ENCODE assay signal across 8 cellular contexts in genomic region chr20:38806855-38807655, GRCh38. TPM values are rescaled to one million over a fixed set of nuclear protein-coding genes. Genes with fewer than 3 reads are reported as not detected.
A peak's percentile ranks its signal among the peaks of the same experiment; 100 is the strongest.
DNase-seq lines count a peak whose midpoint lies in the region; TF ChIP-seq lines count a peak whose summit lies in the region.

No MANE protein-coding gene starts in this region.

- H3K36me3 Mint-ChIP-seq in osteocyte (ENCODE audit: unreplicated experiment): no peaks in the 10 kb centered on the region

- intact Hi-C loops in posterior vena cava (cut with DNase I): no loop called here

- H3K4me1 Mint-ChIP-seq in osteocyte (ENCODE audit: unreplicated experiment): peaks cover 5% of the 10 kb centered on the region

- TF ChIP-seq CTCF in WERI-Rb-1 (IDR thresholded peaks at IDR 0.05; ENCODE audit: low read depth, low read length): no peak
- TF ChIP-seq CTCF in osteocyte (IDR thresholded peaks at IDR 0.05): no peak

- H3K27ac ChIP-seq in WERI-Rb-1: no peak overlapping the region

- DNase-seq in stimulated activated CD4-positive, alpha-beta T cell treated with anti-CD3 and anti-CD28 coated beads, Interleukin-12 subunit alpha, Interleukin-12 subunit beta, amount 100 ng/mL, for 4 hours: peak; percentile 28
- no peak for DNase-seq in stimulated activated CD4-positive, alpha-beta T cell treated with anti-CD3 and anti-CD28 coated beads, Interleukin-2, amount 100 ng/mL, for 48 hours
- peak; percentile 38 for DNase-seq in WERI-Rb-1
- DNase-seq in effector CD8-positive, alpha-beta T cell (lab: John Stamatoyannopoulos, UW): peak; percentile 4
- DNase-seq in osteocyte (ENCODE audit: extremely low spot score, unreplicated experiment): no peak
- DNase-seq in DMS114 treated with DMSO at 0.1 percent for 48 hours (lab: John Stamatoyannopoulos, UW; ENCODE audit: unreplicated experiment): no peak
- DNase-seq in posterior vena cava (ENCODE audit: low spot score): no peak
- DNase-seq in AG08396 (ENCODE audit: low spot score): no peak

- peak overlapping the region; percentile 35 for H3K4me3 Mint-ChIP-seq in osteocyte (ENCODE audit: unreplicated experiment)

- H3K27me3 Mint-ChIP-seq in osteocyte (ENCODE audit: unreplicated experiment): peaks cover 46% of the 10 kb centered on the region

- no peaks in the 10 kb centered on the region for H3K9me3 ChIP-seq in WERI-Rb-1 (ENCODE audit: severe bottlenecking)

- peaks cover 7% of the 10 kb centered on the region for H3K27me3 ChIP-seq in WERI-Rb-1 (ENCODE audit: insufficient read depth, low read depth, severe bottlenecking)

- H3K27ac Mint-ChIP-seq in osteocyte (ENCODE audit: unreplicated experiment): no peak overlapping the region

- peak overlapping the region; percentile 72 for H3K4me3 ChIP-seq in WERI-Rb-1 (ENCODE audit: low read depth, low read length)

- no peaks in the 10 kb centered on the region for H3K9me3 Mint-ChIP-seq in osteocyte (ENCODE audit: unreplicated experiment)

- H3K36me3 ChIP-seq in WERI-Rb-1: no peaks in the 10 kb centered on the region

RNA-seq across cellular contexts. Expression of gene PPP1R16B, which starts 1.6 kb away (rescaled TPM):
- total RNA-seq in osteocyte: not detected in 2 replicates
- total RNA-seq in posterior vena cava: 10 to 100 TPM in 1 of 2 donors, 1 to 10 TPM in 1; 8.5 to 11.7 TPM

RNA-seq across cellular contexts. Expression of gene ACTR5, which starts 58.8 kb away (rescaled TPM):
- total RNA-seq in osteocyte (4.7 and 5.8 TPM in 2 replicates), posterior vena cava (1 to 10 TPM; 5.1 to 5.8 TPM)

Comparison
In these comparisons a context has a peak if more than half of its experiments do, and no peak if none do; other contexts are left out.
1. DNase-seq: peak in stimulated activated CD4-positive, alpha-beta T cell treated with anti-CD3 and anti-CD28 coated beads, Interleukin-12 subunit alpha, Interleukin-12 subunit beta, amount 100 ng/mL, for 4 hours (single experiment), WERI-Rb-1 (single experiment) and effector CD8-positive, alpha-beta T cell (single experiment); none in stimulated activated CD4-positive, alpha-beta T cell treated with anti-CD3 and anti-CD28 coated beads, Interleukin-2, amount 100 ng/mL, for 48 hours (0 of 2), osteocyte (single experiment), DMS114 treated with DMSO at 0.1 percent for 48 hours (single experiment), posterior vena cava (single experiment) and AG08396 (single experiment).